19 cellular contexts compared by ENCODE assay signal in genomic region chr17:56810286-56810781, GRCh38.
"Had no signal": no experiment of that assay in that cellular context is flagged by ENCODE, and none has a peak within 500 bp of the region (broad histone marks: within the 10 kb centered on the region; RNA-seq: fewer than 3 reads in every experiment).

No MANE protein-coding gene starts in this region.

- H3K27ac ChIP-seq: cardiac muscle cell, colonic mucosa, gastrocnemius medialis had no signal

- H3K4me3 ChIP-seq: cardiac muscle cell, colonic mucosa, gastrocnemius medialis, lung had no signal

- DNase-seq: activated CD4-positive, alpha-beta memory T cell treated with anti-CD3 and anti-CD28 coated beads, Interleukin-2, amount 10 ng/mL, durations not matched to agents 7 days and 5 days; activated CD4-positive, alpha-beta T cell treated with anti-CD3 and anti-CD28 coated beads for 36 hours; activated CD8-positive, alpha-beta memory T cell treated with anti-CD3 and anti-CD28 coated beads, Interleukin-2, amount 50 U/mL, for 4 hours; activated naive CD4-positive, alpha-beta T cell treated with anti-CD3 and anti-CD28 coated beads, Interleukin-2, amount 10 ng/mL, durations not matched to agents 7 days and 5 days; colonic mucosa; gastrocnemius medialis; hippocampal formation; kidney glomerular epithelial cell; midbrain; naive thymus-derived CD8-positive, alpha-beta T cell; nucleus accumbens; right cardiac atrium; stimulated activated naive CD4-positive, alpha-beta T cell; substantia nigra; T-helper 9 cell had no signal

- H3K36me3 ChIP-seq: cardiac muscle cell, colonic mucosa, gastrocnemius medialis had no signal

- FAIRE-seq: endothelial cell of umbilical vein had no signal

- H3K9me3 ChIP-seq: colonic mucosa, gastrocnemius medialis had no signal

- H3K4me1 ChIP-seq: colonic mucosa, gastrocnemius medialis had no signal

- H3K27me3 ChIP-seq: cardiac muscle cell, colonic mucosa had no signal

- ATAC-seq: activated CD4-positive, alpha-beta T cell treated with anti-CD3 and anti-CD28 coated beads for 36 hours; activated T-helper 17 cell treated with anti-CD3 and anti-CD28 coated beads, Interleukin-2, amount 50 U/mL, for 72 hours; gastrocnemius medialis; naive thymus-derived CD8-positive, alpha-beta T cell had no signal
